In genomic region chr3:16064660-16065414, GRCh38 we compare ENCODE assay signal across 8 cellular contexts.
DNase-seq lines count a peak whose midpoint lies in the region; ATAC-seq and TF ChIP-seq lines count a peak whose summit lies in the region.

No MANE protein-coding gene starts in this region.

- H3K27me3 ChIP-seq in body of pancreas (no peaks in the 10 kb centered on the region), layer of hippocampus (ENCODE audit: control insufficient read depth, insufficient read depth, low read length) (no peaks in the 10 kb centered on the region), thoracic aorta (replicated peaks; ENCODE audit: insufficient read depth) (no peaks in the 10 kb centered on the region)

- H3K9me3 ChIP-seq in body of pancreas = no peaks in the 10 kb centered on the region
- no peaks in the 10 kb centered on the region for H3K9me3 ChIP-seq in thoracic aorta

- no peak for ATAC-seq in body of pancreas
- ATAC-seq in thoracic aorta (ENCODE audit: insufficient number of reproducible peaks, low FRiP score, low read depth) = no peak
- no peak for ATAC-seq in HG03108 (IDR thresholded peaks at IDR 0.05; ENCODE audit: unreplicated experiment)

- no peak overlapping the region for H3K27ac ChIP-seq in body of pancreas
- H3K27ac ChIP-seq in layer of hippocampus (ENCODE audit: low read depth, low read length) = peak overlapping the region; percentile 93
- H3K27ac ChIP-seq in thoracic aorta = peak overlapping the region in 1 of 2 donors; percentile 47

- WGBS in body of pancreas, 2 donors = 73 to 86% methylated on average over 3 of the region's 3 CpGs

- intact Hi-C loops in body of pancreas (cut with DNase I) = no loop called here

- H3K4me3 ChIP-seq in body of pancreas (no peak overlapping the region), thoracic aorta (no peak overlapping the region)

- no peaks in the 10 kb centered on the region for H3K36me3 ChIP-seq in body of pancreas (replicated peaks in 1 of 2; ENCODE audit: insufficient read depth in 1 of 2, low read depth in 2 of 2)
- no peaks in the 10 kb centered on the region for H3K36me3 ChIP-seq in thoracic aorta

- TF ChIP-seq POLR2A in body of pancreas (IDR thresholded peaks at IDR 0.05) = no peak

- TF ChIP-seq CTCF in body of pancreas (IDR thresholded peaks at IDR 0.05) (no peak), thoracic aorta (IDR thresholded peaks at IDR 0.05) (no peak)

- peak; percentile 3 for DNase-seq in DMS79 treated with DMSO at 0.1 percent for 48 hours (lab: John Stamatoyannopoulos, UW)
- no peak for DNase-seq in DMS79 (lab: John Stamatoyannopoulos, UW)
- peak; percentile 48 to 63 (median 54) for DNase-seq in body of pancreas
- DNase-seq in thoracic aorta (ENCODE audit: low spot score) = peak; percentile 61
- DNase-seq in effector CD4-positive, alpha-beta T cell = no peak
- no peak for DNase-seq in islet precursor cell

- H3K4me1 ChIP-seq in body of pancreas (no peaks in the 10 kb centered on the region), thoracic aorta (ENCODE audit: control insufficient read depth in 1 of 2, low read depth in 2 of 2) (peaks cover 24 to 48% of the 10 kb centered on the region in 2 donors)

Comparison
In these comparisons a context has a peak if more than half of its experiments do, and no peak if none do; other contexts are left out.
1. DNase-seq: peak in DMS79 treated with DMSO at 0.1 percent for 48 hours (single experiment), body of pancreas (4 of 4) and thoracic aorta (single experiment); none in DMS79 (single experiment), effector CD4-positive, alpha-beta T cell (single experiment) and islet precursor cell (single experiment).